ENCODE assay signal across 12 cellular contexts in genomic region chr11:76698321-76699043, GRCh38. TPM values are rescaled to one million over a fixed set of nuclear protein-coding genes. Genes with fewer than 3 reads are reported as not detected.
DNase-seq lines count a peak whose midpoint lies in the region; ATAC-seq and TF ChIP-seq lines count a peak whose summit lies in the region.
"Had no signal": no experiment of that assay in that cellular context is flagged by ENCODE, and none has a peak within 500 bp of the region (broad histone marks: within the 10 kb centered on the region; RNA-seq: fewer than 3 reads in every experiment).

No MANE protein-coding gene starts in this region.

- H3K4me3 ChIP-seq in GM06990 (replicated peaks; ENCODE audit: low read depth, low read length) (no peak overlapping the region), NT2/D1 (ENCODE audit: insufficient read length, low read depth) (no peak overlapping the region), epithelial cell of esophagus (ENCODE audit: low read length) (no peak overlapping the region), testis (no peak overlapping the region), sigmoid colon (no peak overlapping the region)
- H3K4me3 ChIP-seq: SK-N-MC had no signal

- DNase-seq in GM06990 (ENCODE audit: extremely low read depth, insufficient read length), result no peak
- peak; percentile 52 for DNase-seq in NT2/D1 (ENCODE audit: low read depth, low spot score)
- DNase-seq in epithelial cell of esophagus (ENCODE audit: low read depth), result peak; percentile 27
- no peak for DNase-seq in testis
- no peak for DNase-seq in stimulated activated CD4-positive, alpha-beta T cell treated with anti-CD3 and anti-CD28 coated beads, Interleukin-2, amount 100 ng/mL, for 24 hours
- no peak for DNase-seq in sigmoid colon
- DNase-seq: activated T-cell treated with anti-CD3 and anti-CD28 coated beads for 4 hours, kidney glomerular epithelial cell, NCI-H1105 treated with DMSO at 0.1 percent for 48 hours had no signal

- no peak overlapping the region for H3K9ac ChIP-seq in NT2/D1 (ENCODE audit: insufficient read length, low read depth)

- H3K4me1 ChIP-seq in NT2/D1 (ENCODE audit: insufficient read depth, insufficient read length) (peaks cover 13% of the 10 kb centered on the region), testis (no peaks in the 10 kb centered on the region), sigmoid colon (no peaks in the 10 kb centered on the region)

- TF ChIP-seq EP300 in sigmoid colon (IDR thresholded peaks at IDR 0.05), result no peak

- H3K36me3 ChIP-seq in GM06990 (ENCODE audit: control insufficient read depth, insufficient read depth, low read length) (no peaks in the 10 kb centered on the region), NT2/D1 (ENCODE audit: insufficient read depth, insufficient read length, low read length) (no peaks in the 10 kb centered on the region), testis (ENCODE audit: low read depth, missing control alignments) (no peaks in the 10 kb centered on the region), sigmoid colon (no peaks in the 10 kb centered on the region)

- WGBS in testis, 2 donors, result 78 to 82% methylated on average over 17 of the region's 17 CpGs
- 79 to 82% methylated on average over 17 of the region's 17 CpGs for WGBS in sigmoid colon, 2 donors

- no peak overlapping the region for H3K27ac ChIP-seq in 22Rv1
- H3K27ac ChIP-seq in testis, result no peak overlapping the region
- H3K27ac ChIP-seq in sigmoid colon, result no peak overlapping the region
- H3K27ac ChIP-seq: SK-N-MC had no signal

- TF ChIP-seq POLR2A in testis (IDR thresholded peaks at IDR 0.05) (no peak), sigmoid colon (IDR thresholded peaks at IDR 0.05) (no peak)

- no peaks in the 10 kb centered on the region for H3K9me3 ChIP-seq in NT2/D1 (ENCODE audit: insufficient read depth, low read length)
- H3K9me3 ChIP-seq in testis, result no peaks in the 10 kb centered on the region
- H3K9me3 ChIP-seq in sigmoid colon, result no peaks in the 10 kb centered on the region

- intact Hi-C loops in testis (cut with DNase I; ENCODE audit: low total_unique reads), result no loop called here
- intact Hi-C loops in sigmoid colon (cut with DNase I), result no loop called here

- H3K27me3 ChIP-seq in GM06990 (replicated peaks; ENCODE audit: control insufficient read depth, insufficient read depth, low read length) (peaks cover 8% of the 10 kb centered on the region), NT2/D1 (ENCODE audit: insufficient read depth, insufficient read length) (no peaks in the 10 kb centered on the region), testis (no peaks in the 10 kb centered on the region), sigmoid colon (no peaks in the 10 kb centered on the region)

- TF ChIP-seq CTCF in 22Rv1 (IDR thresholded peaks at IDR 0.05), result peak; percentile 54
- peak; percentile 36 for TF ChIP-seq CTCF in GM06990 (IDR thresholded peaks at IDR 0.05; ENCODE audit: insufficient read depth, low read length, poor library complexity, severe bottlenecking)
- peak; percentile 7 for TF ChIP-seq CTCF in epithelial cell of esophagus (IDR thresholded peaks at IDR 0.05; ENCODE audit: insufficient read depth, low read depth, low read length, missing control alignments)
- peak in 1 of 3 experiments; percentile 30 for TF ChIP-seq CTCF in testis (IDR thresholded peaks at IDR 0.05)
- no peak for TF ChIP-seq CTCF in sigmoid colon (IDR thresholded peaks at IDR 0.05)

- no peak for ATAC-seq in GM19463 (IDR thresholded peaks at IDR 0.05; ENCODE audit: unreplicated experiment)

RNA-seq across cellular contexts. Expression of gene LRRC32, which starts 27.9 kb away (rescaled TPM):
- total RNA-seq in testis (1 to 10 TPM; 6.5 to 9.1 TPM), sigmoid colon (10 to 100 TPM in 3 of 4 donors, 1 to 10 TPM in 1; 6.4 to 30.7 (median 16.2) TPM)
- polyA plus RNA-seq in testis (ENCODE audit: insufficient read depth, low read depth, low replicate concordance) (20.5 TPM), sigmoid colon (10 to 100 TPM in 1 of 3 donors, 1 to 10 TPM in 1, under 1 TPM in 1; 0.69 to 18.3 (median 1.8) TPM)

Comparison
In these comparisons a context has a peak if more than half of its experiments do, and no peak if none do; other contexts are left out.
1. CTCF ChIP-seq: peak in 22Rv1 (single experiment), GM06990 (single experiment) and epithelial cell of esophagus (single experiment); none in sigmoid colon (0 of 4).
2. DNase-seq: peak in NT2/D1 (single experiment) and epithelial cell of esophagus (single experiment); none in GM06990 (single experiment), testis (single experiment), stimulated activated CD4-positive, alpha-beta T cell treated with anti-CD3 and anti-CD28 coated beads, Interleukin-2, amount 100 ng/mL, for 24 hours (0 of 2) and sigmoid colon (single experiment).